ENCODE assay signal across 9 cellular contexts in genomic region chr10:99854860-99855259, GRCh38.
A peak's percentile ranks its signal among the peaks of the same experiment; 100 is the strongest.
DNase-seq lines count a peak whose midpoint lies in the region; ATAC-seq and TF ChIP-seq lines count a peak whose summit lies in the region.
"Had no signal": no experiment of that assay in that cellular context is flagged by ENCODE, and none has a peak within 500 bp of the region (broad histone marks: within the 10 kb centered on the region; RNA-seq: fewer than 3 reads in every experiment).

No MANE protein-coding gene starts in this region.

- no peaks in the 10 kb centered on the region for H3K9me3 ChIP-seq in HEK293 (ENCODE audit: control insufficient read depth, insufficient read depth, low read depth, low read length)
- no peaks in the 10 kb centered on the region for H3K9me3 ChIP-seq in gastroesophageal sphincter
- no peaks in the 10 kb centered on the region for H3K9me3 ChIP-seq in smooth muscle cell (replicated peaks; ENCODE audit: low read depth)
- H3K9me3 ChIP-seq: neutrophil had no signal

- H3K9ac ChIP-seq in smooth muscle cell (ENCODE audit: low read depth): no peak overlapping the region

- H3K4me1 ChIP-seq in HEK293 (ENCODE audit: control insufficient read depth, insufficient read depth, low read length) (no peaks in the 10 kb centered on the region), gastroesophageal sphincter (peaks cover 0 to 7% (median 0%) of the 10 kb centered on the region in 3 donors), smooth muscle cell (ENCODE audit: low read depth) (no peaks in the 10 kb centered on the region)

- H3K4me3 ChIP-seq in HEK293 (ENCODE audit: low read depth, low read length): no peak overlapping the region
- no peak overlapping the region for H3K4me3 ChIP-seq in gastroesophageal sphincter
- H3K4me3 ChIP-seq in smooth muscle cell: no peak overlapping the region

- no peaks in the 10 kb centered on the region for H3F3A ChIP-seq in smooth muscle cell (ENCODE audit: low read depth)

- H3K36me3 ChIP-seq in HEK293 (ENCODE audit: control insufficient read depth in 2 of 2, insufficient read depth in 1 of 2, low read length in 2 of 2): no peaks in the 10 kb centered on the region
- H3K36me3 ChIP-seq in gastroesophageal sphincter: peaks cover 0 to 3% of the 10 kb centered on the region in 2 donors
- H3K36me3 ChIP-seq in smooth muscle cell (ENCODE audit: low read depth): no peaks in the 10 kb centered on the region
- H3K36me3 ChIP-seq: neutrophil had no signal

- H2AFZ ChIP-seq in smooth muscle cell (ENCODE audit: low read depth): no peak overlapping the region

- DNase-seq in SHP77 treated with DMSO at 0.1 percent for 48 hours (lab: John Stamatoyannopoulos, UW) (peak; percentile 17), smooth muscle cell (lab: John Stamatoyannopoulos, UW; ENCODE audit: unreplicated experiment) (no peak), NCI-H1694 (lab: John Stamatoyannopoulos, UW) (no peak)

- no peaks in the 10 kb centered on the region for H4K20me1 ChIP-seq in smooth muscle cell (ENCODE audit: low read depth)

- H3K27ac ChIP-seq in HEK293 (ENCODE audit: extremely low read depth, low read depth, low read length) (no peak overlapping the region), gastroesophageal sphincter (no peak overlapping the region), smooth muscle cell (ENCODE audit: low read depth) (no peak overlapping the region)
- H3K27ac ChIP-seq: neutrophil had no signal

- H3K79me2 ChIP-seq in smooth muscle cell (ENCODE audit: low read depth): no peaks in the 10 kb centered on the region

- H3K4me2 ChIP-seq in smooth muscle cell: no peak overlapping the region

- WGBS in gastroesophageal sphincter (ENCODE audit: low coverage in 1 of 2), 2 donors: 15 to 34% methylated on average over 5 of the region's 6 CpGs
- 58% methylated on average over 6 of the region's 6 CpGs for WGBS in smooth muscle cell (ENCODE audit: low lambda C conversion rate)

- TF ChIP-seq POLR2A in gastroesophageal sphincter (IDR thresholded peaks at IDR 0.05): no peak

- CTCF ChIA-PET in HEK293 (lab: Yijun Ruan, JAX): interaction anchor here (1.3 to 17.6 kb wide), 4 partner anchors 9 to 193 kb away, joined by 4 to 264 read pairs (median 21); partner anchors contain the start of gene DNMBP

- POLR2A ChIA-PET in HEK293 (lab: Yijun Ruan, JAX): no interaction called here

- H3K27me3 ChIP-seq in gastroesophageal sphincter: no peaks in the 10 kb centered on the region
- H3K27me3 ChIP-seq in smooth muscle cell (ENCODE audit: low read depth): no peaks in the 10 kb centered on the region
- H3K27me3 ChIP-seq: neutrophil had no signal

- TF ChIP-seq EP300 in gastroesophageal sphincter (IDR thresholded peaks at IDR 0.05): no peak

- ATAC-seq in gastroesophageal sphincter: peak; percentile 60
- no peak for ATAC-seq in GM18870 (IDR thresholded peaks at IDR 0.05; ENCODE audit: unreplicated experiment)
- ATAC-seq in HG02642 (IDR thresholded peaks at IDR 0.05; ENCODE audit: poor library complexity, unreplicated experiment): no peak
- ATAC-seq in HG03460 (IDR thresholded peaks at IDR 0.05; ENCODE audit: unreplicated experiment): no peak

- TF ChIP-seq CTCF in HEK293 (tag by site-specific recombination; IDR thresholded peaks at IDR 0.05): no peak
- TF ChIP-seq CTCF in gastroesophageal sphincter (IDR thresholded peaks at IDR 0.05): peak; percentile 14 to 61 (median 46)
- TF ChIP-seq CTCF in smooth muscle cell (IDR thresholded peaks at IDR 0.05; ENCODE audit: borderline replicate concordance, insufficient read depth, poor library complexity, severe bottlenecking): peak; percentile 40

TF ChIP-seq in HEK293, 187 proteins besides CTCF, POLR2A, EP300 and RAD21:
- TF ChIP-seq ZNF76 (tag by site-specific recombination; IDR thresholded peaks at IDR 0.05; ENCODE audit: borderline replicate concordance, low read depth): no peak
- TF ChIP-seq ZNF654 (tag by site-specific recombination; IDR thresholded peaks at IDR 0.05; ENCODE audit: low read depth): peak; percentile 54
TF ChIP-seq in HEK293: peak in this region for 1.
